In the genomic region with DNA sequence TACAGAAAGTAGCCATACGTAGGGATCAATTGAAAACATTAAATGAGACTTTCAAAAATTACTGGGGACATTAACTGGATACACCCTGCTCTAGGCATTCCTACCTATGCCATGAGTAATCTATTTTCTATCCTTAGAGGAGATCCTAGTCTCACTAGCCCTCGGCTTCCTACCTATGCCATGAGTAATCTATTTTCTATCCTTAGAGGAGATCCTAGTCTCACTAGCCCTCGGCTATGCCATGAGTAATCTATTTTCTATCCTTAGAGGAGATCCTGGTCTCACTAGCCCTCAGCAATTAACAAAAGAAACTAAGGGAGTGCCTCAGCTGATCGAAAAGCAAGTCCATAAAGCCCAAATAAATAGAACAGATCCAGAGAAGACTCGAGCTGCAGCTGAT, we compare ENCODE assay signal across 14 cellular contexts. TPM values are rescaled to one million over a fixed set of nuclear protein-coding genes. Genes with fewer than 3 reads are reported as not detected.
DNase-seq lines count a peak whose midpoint lies in the region; ATAC-seq and TF ChIP-seq lines count a peak whose summit lies in the region.
"Not testable (repeated sequence)": the region's sequence is repeated elsewhere in the genome, so short reads cannot be mapped to it uniquely, and the experiment has no call there.
"Had no signal": no experiment of that assay in that cellular context is flagged by ENCODE, and none has a peak within 500 bp of the region (broad histone marks: within the 10 kb centered on the region; RNA-seq: fewer than 3 reads in every experiment).

No MANE protein-coding gene starts in this region.

- H3K27me3 ChIP-seq in foreskin keratinocyte: not testable (repeated sequence)

- H3K4me1 Mint-ChIP-seq in HFFc6 (ENCODE audit: low read depth): peaks cover 10% of the 10 kb centered on the region
- not testable (repeated sequence) for H3K4me1 Mint-ChIP-seq in activated T-cell treated with anti-CD3 and anti-CD28 coated beads, Interleukin-2, amount 50 U/mL, for 24 hours (ENCODE audit: low read depth)
- H3K4me1 Mint-ChIP-seq in endothelial cell (ENCODE audit: unreplicated experiment): peaks cover 11% of the 10 kb centered on the region

- H3K9me3 Mint-ChIP-seq in HFFc6; activated T-cell treated with anti-CD3 and anti-CD28 coated beads, Interleukin-2, amount 50 U/mL, for 24 hours; endothelial cell (ENCODE audit: unreplicated experiment): not testable (repeated sequence)

- not testable (repeated sequence) for H3K27me3 Mint-ChIP-seq in HFFc6 (ENCODE audit: insufficient read depth); activated T-cell treated with anti-CD3 and anti-CD28 coated beads, Interleukin-2, amount 50 U/mL, for 24 hours; endothelial cell (ENCODE audit: unreplicated experiment)

- ATAC-seq in foreskin keratinocyte: peak; percentile 73

- H3K36me3 Mint-ChIP-seq in HFFc6 (ENCODE audit: low read depth) (peaks cover 75% of the 10 kb centered on the region), endothelial cell (ENCODE audit: low read depth, unreplicated experiment) (peaks cover 80% of the 10 kb centered on the region)
- peaks cover 94% of the 10 kb centered on the region for H3K36me3 Mint-ChIP-seq in activated T-cell treated with anti-CD3 and anti-CD28 coated beads, Interleukin-2, amount 50 U/mL, for 24 hours (ENCODE audit: low read depth)

- H3K4me1 ChIP-seq in foreskin keratinocyte: not testable (repeated sequence)

- H3K27ac ChIP-seq in RWPE1, foreskin keratinocyte: not testable (repeated sequence)

- POLR2A ChIA-PET in RWPE1 (lab: Yijun Ruan, JAX; ENCODE audit: low non-redundant PET): not testable (repeated sequence)

- CTCF ChIA-PET in RWPE1 (lab: Yijun Ruan, JAX): interaction anchor here (0.7 kb wide), 1 partner anchor 27 kb away, joined by 5 read pairs; the partner anchor contains the start of gene SDHA

- DNase-seq in HFFc6 (peak; percentile 63), RWPE1 (ENCODE audit: low spot score) (peak; percentile 13), foreskin keratinocyte (peak in 1 of 2 donors; percentile 43)
- DNase-seq in activated T-cell treated with anti-CD3 and anti-CD28 coated beads, Interleukin-2, amount 50 U/mL, for 24 hours; endothelial cell (ENCODE audit: low spot score): not testable (repeated sequence)

- peak overlapping the region; percentile 48 for H3K27ac Mint-ChIP-seq in HFFc6
- peak overlapping the region; percentile 6 for H3K27ac Mint-ChIP-seq in activated T-cell treated with anti-CD3 and anti-CD28 coated beads, Interleukin-2, amount 50 U/mL, for 24 hours
- H3K27ac Mint-ChIP-seq in endothelial cell (ENCODE audit: unreplicated experiment): not testable (repeated sequence)

- TF ChIP-seq CTCF in HFFc6 (IDR thresholded peaks at IDR 0.05); RWPE1 (conservative IDR thresholded peaks at IDR 0.05; ENCODE audit: low read depth); endothelial cell (IDR thresholded peaks at IDR 0.05; ENCODE audit: unreplicated experiment); foreskin keratinocyte (conservative IDR thresholded peaks at IDR 0.05): not testable (repeated sequence)

- not testable (repeated sequence) for H3K4me3 Mint-ChIP-seq in HFFc6; activated T-cell treated with anti-CD3 and anti-CD28 coated beads, Interleukin-2, amount 50 U/mL, for 24 hours
- peak overlapping the region; percentile 17 for H3K4me3 Mint-ChIP-seq in endothelial cell (ENCODE audit: unreplicated experiment)

RNA-seq across cellular contexts. Expression of gene PDCD6, which starts 25.7 kb away (rescaled TPM):
- 100 to 1,000 TPM in 3 of 6 experiments, 10 to 100 TPM in 3; 89.5 to 108 (median 99.1) TPM for total RNA-seq in HFFc6 (2021; fragmentation: NEBNext Ultra II Directional; extraction: Animal tissue kit (Norgen Biotek cat#: 25700))
- total RNA-seq in endothelial cell (ENCODE audit: unreplicated experiment): 101 TPM
- total RNA-seq in foreskin keratinocyte: 131 and 135 TPM in 2 replicates
- 146 and 155 TPM in 2 replicates for polyA plus RNA-seq in foreskin keratinocyte

RNA-seq across cellular contexts. Expression of gene SDHA, which starts 27.6 kb away (rescaled TPM):
- 100 to 1,000 TPM in 4 of 6 experiments, 10 to 100 TPM in 2; 92.5 to 114 (median 109) TPM for total RNA-seq in HFFc6 (2021; fragmentation: NEBNext Ultra II Directional; extraction: Animal tissue kit (Norgen Biotek cat#: 25700))
- total RNA-seq in endothelial cell (ENCODE audit: unreplicated experiment) (73.5 TPM), foreskin keratinocyte (93.9 and 107 TPM in 2 replicates)
- polyA plus RNA-seq in foreskin keratinocyte: 81.0 and 88.9 TPM in 2 replicates

RNA-seq across cellular contexts. Expression of gene CCDC127, which starts 27.8 kb away (rescaled TPM):
- 1 to 10 TPM; 4.5 to 6.6 (median 6.2) TPM for total RNA-seq in HFFc6 (2021; fragmentation: NEBNext Ultra II Directional; extraction: Animal tissue kit (Norgen Biotek cat#: 25700))
- 8.1 TPM for total RNA-seq in endothelial cell (ENCODE audit: unreplicated experiment)
- 2.8 and 3.1 TPM in 2 replicates for total RNA-seq in foreskin keratinocyte
- polyA plus RNA-seq in foreskin keratinocyte: 2.7 and 3.0 TPM in 2 replicates

RNA-seq across cellular contexts. Expression of gene LRRC14B, which starts 54.4 kb away (rescaled TPM):
- total RNA-seq in HFFc6 (2021; fragmentation: NEBNext Ultra II Directional; extraction: Animal tissue kit (Norgen Biotek cat#: 25700)): not detected
- total RNA-seq in endothelial cell (ENCODE audit: unreplicated experiment): not detected
- total RNA-seq in foreskin keratinocyte: not detected in 2 replicates
- polyA plus RNA-seq in foreskin keratinocyte: not detected in 2 replicates
- total RNA-seq: A172; A673; Calu3; CD4-positive, alpha-beta memory T cell; Daoy; GM23248; H1; H7 had no signal
- polyA plus RNA-seq: BJ, GM23248, H1 had no signal
